In the genomic region with DNA sequence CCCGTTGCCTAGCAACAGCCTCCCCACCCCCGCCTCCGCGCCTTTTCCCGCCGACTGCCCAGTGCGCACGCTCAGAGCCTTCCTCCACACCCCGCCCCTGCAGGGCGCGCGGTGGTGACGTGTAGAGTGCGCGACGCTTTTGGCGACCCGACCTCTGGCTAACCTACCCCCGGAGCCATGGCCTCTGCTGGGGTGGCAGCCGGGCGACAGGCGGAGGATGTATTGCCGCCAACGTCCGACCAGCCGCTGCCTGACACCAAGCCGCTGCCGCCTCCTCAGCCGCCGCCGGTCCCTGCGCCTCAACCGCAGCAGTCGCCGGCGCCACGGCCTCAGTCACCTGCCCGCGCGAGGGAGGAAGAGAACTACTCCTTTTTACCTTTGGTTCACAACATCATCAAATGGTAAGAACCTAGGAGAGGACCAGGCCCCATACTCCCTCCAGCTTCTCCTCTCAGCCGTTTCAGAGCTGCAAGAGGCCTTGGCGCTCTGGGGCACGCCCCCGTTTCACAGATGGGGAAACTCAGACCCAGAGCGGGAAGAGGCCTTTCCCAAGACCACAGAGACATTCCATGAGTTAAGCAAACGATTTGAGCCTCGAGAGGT, we compare ENCODE assay signal across 1 cellular context.
TF ChIP-seq lines count a peak whose summit lies in the region.

A gene with protein sequence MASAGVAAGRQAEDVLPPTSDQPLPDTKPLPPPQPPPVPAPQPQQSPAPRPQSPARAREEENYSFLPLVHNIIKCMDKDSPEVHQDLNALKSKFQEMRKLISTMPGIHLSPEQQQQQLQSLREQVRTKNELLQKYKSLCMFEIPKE (plus strand): TSS at position 136 of the 603 bp plus-strand sequence. CDS start 42 bp downstream, at position 178.

TF ChIP-seq in HepG2, 621 proteins besides CTCF, POLR2A, EP300 and RAD21 (continued from another document and continues in another):
- TF ChIP-seq FOXK1 (CRISPR knock-in tag; IDR thresholded peaks at IDR 0.05; ENCODE audit: borderline replicate concordance, low read depth) (peak; percentile 84; the same call in 1 of the 2 replicates), SIN3B (IDR thresholded peaks at IDR 0.05; ENCODE audit: low read length) (peak; percentile 89), POGZ (CRISPR knock-in tag; IDR thresholded peaks at IDR 0.05) (peak; percentile 92), NFE2L2 (IDR thresholded peaks at IDR 0.05; ENCODE audit: low read length) (no peak), IRX3 (CRISPR knock-in tag; IDR thresholded peaks at IDR 0.05; ENCODE audit: borderline replicate concordance, low read depth) (0 out of 2 replicates have a peak, but pooled peaks have one; percentile 58), NBN (conservative IDR thresholded peaks at IDR 0.05) (no peak), AGO2 (optimal IDR thresholded peaks at IDR 0.05; ENCODE audit: low read depth, low read length) (peak; percentile 19), MAFK (conservative IDR thresholded peaks at IDR 0.05 in 1 of 2, IDR thresholded peaks at IDR 0.05 in 1 of 2; ENCODE audit: low read length in 2 of 2) (no peak), MED13 (CRISPR knock-in tag; IDR thresholded peaks at IDR 0.05) (peak; percentile 83; the same call in 1 of the 2 replicates), RFXAP (CRISPR knock-in tag; IDR thresholded peaks at IDR 0.05; ENCODE audit: borderline replicate concordance) (0 out of 2 replicates have a peak, but pooled peaks have one; percentile 56), POLR2G (IDR thresholded peaks at IDR 0.05; ENCODE audit: low read depth, low read length) (peak; percentile 75), TSC22D2 (CRISPR knock-in tag; IDR thresholded peaks at IDR 0.05; ENCODE audit: borderline replicate concordance) (0 out of 2 replicates have a peak, but pooled peaks have one; percentile 75), ZSCAN12 (CRISPR knock-in tag; IDR thresholded peaks at IDR 0.05) (no peak), HNRNPUL1 (IDR thresholded peaks at IDR 0.05; ENCODE audit: low read depth, low read length) (no peak), NFKB2 (CRISPR knock-in tag; IDR thresholded peaks at IDR 0.05; ENCODE audit: borderline replicate concordance) (peak; percentile 69; the same call in 1 of the 2 replicates), HNRNPK (IDR thresholded peaks at IDR 0.05; ENCODE audit: low read depth, low read length, poor library complexity, severe bottlenecking) (peak; percentile 17), SPEN (CRISPR knock-in tag; IDR thresholded peaks at IDR 0.05; ENCODE audit: low read depth) (peak; percentile 95), RFX5 (IDR thresholded peaks at IDR 0.05; ENCODE audit: low read depth, low read length) (peak; percentile 39; the same call in 1 of the 2 replicates), ZBTB8A (CRISPR knock-in tag; IDR thresholded peaks at IDR 0.05; ENCODE audit: borderline replicate concordance, low read depth) (no peak), CBX5 (CRISPR knock-in tag; IDR thresholded peaks at IDR 0.05; ENCODE audit: borderline replicate concordance) (0 out of 2 replicates have a peak, but pooled peaks have one; percentile 64), ZNF607 (CRISPR knock-in tag; IDR thresholded peaks at IDR 0.05; ENCODE audit: borderline replicate concordance) (peak; percentile 64; the same call in 1 of the 2 replicates), ZNF329 (CRISPR knock-in tag; IDR thresholded peaks at IDR 0.05; ENCODE audit: low read depth) (peak; percentile 79; the same call in 1 of the 2 replicates), RFX3 (CRISPR knock-in tag; IDR thresholded peaks at IDR 0.05) (peak; percentile 65; the same call in 1 of the 2 replicates), SP2 (CRISPR knock-in tag; IDR thresholded peaks at IDR 0.05) (peak; percentile 39; the same call in 1 of the 2 replicates), ZNF839 (CRISPR knock-in tag; IDR thresholded peaks at IDR 0.05; ENCODE audit: borderline replicate concordance) (peak; percentile 88; the same call in 1 of the 2 replicates), SMAD9 (CRISPR knock-in tag; IDR thresholded peaks at IDR 0.05) (no peak), NCOR1 (IDR thresholded peaks at IDR 0.05; ENCODE audit: borderline replicate concordance, low read length) (no peak), TMF1 (CRISPR knock-in tag; IDR thresholded peaks at IDR 0.05; ENCODE audit: low read depth) (peak; percentile 78; the same call in 1 of the 2 replicates), ZBTB3 (CRISPR knock-in tag; IDR thresholded peaks at IDR 0.05; ENCODE audit: borderline replicate concordance, low read depth) (no peak)
- TF ChIP-seq, protein P1, sequence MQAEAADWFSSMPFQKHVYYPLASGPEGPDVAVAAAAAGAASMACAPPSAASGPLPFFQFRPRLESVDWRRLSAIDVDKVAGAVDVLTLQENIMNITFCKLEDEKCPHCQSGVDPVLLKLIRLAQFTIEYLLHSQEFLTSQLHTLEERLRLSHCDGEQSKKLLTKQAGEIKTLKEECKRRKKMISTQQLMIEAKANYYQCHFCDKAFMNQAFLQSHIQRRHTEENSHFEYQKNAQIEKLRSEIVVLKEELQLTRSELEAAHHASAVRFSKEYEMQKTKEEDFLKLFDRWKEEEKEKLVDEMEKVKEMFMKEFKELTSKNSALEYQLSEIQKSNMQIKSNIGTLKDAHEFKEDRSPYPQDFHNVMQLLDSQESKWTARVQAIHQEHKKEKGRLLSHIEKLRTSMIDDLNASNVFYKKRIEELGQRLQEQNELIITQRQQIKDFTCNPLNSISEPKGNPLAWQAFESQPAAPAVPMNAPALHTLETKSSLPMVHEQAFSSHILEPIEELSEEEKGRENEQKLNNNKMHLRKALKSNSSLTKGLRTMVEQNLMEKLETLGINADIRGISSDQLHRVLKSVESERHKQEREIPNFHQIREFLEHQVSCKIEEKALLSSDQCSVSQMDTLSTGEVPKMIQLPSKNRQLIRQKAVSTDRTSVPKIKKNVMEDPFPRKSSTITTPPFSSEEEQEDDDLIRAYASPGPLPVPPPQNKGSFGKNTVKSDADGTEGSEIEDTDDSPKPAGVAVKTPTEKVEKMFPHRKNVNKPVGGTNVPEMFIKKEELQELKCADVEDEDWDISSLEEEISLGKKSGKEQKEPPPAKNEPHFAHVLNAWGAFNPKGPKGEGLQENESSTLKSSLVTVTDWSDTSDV (CRISPR knock-in tag; IDR thresholded peaks at IDR 0.05): peak; percentile 41; the same call in 1 of the 2 replicates
- TF ChIP-seq, protein P2, sequence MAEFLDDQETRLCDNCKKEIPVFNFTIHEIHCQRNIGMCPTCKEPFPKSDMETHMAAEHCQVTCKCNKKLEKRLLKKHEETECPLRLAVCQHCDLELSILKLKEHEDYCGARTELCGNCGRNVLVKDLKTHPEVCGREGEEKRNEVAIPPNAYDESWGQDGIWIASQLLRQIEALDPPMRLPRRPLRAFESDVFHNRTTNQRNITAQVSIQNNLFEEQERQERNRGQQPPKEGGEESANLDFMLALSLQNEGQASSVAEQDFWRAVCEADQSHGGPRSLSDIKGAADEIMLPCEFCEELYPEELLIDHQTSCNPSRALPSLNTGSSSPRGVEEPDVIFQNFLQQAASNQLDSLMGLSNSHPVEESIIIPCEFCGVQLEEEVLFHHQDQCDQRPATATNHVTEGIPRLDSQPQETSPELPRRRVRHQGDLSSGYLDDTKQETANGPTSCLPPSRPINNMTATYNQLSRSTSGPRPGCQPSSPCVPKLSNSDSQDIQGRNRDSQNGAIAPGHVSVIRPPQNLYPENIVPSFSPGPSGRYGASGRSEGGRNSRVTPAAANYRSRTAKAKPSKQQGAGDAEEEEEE (CRISPR knock-in tag; IDR thresholded peaks at IDR 0.05; ENCODE audit: borderline replicate concordance): no peak
- TF ChIP-seq, protein P3, sequence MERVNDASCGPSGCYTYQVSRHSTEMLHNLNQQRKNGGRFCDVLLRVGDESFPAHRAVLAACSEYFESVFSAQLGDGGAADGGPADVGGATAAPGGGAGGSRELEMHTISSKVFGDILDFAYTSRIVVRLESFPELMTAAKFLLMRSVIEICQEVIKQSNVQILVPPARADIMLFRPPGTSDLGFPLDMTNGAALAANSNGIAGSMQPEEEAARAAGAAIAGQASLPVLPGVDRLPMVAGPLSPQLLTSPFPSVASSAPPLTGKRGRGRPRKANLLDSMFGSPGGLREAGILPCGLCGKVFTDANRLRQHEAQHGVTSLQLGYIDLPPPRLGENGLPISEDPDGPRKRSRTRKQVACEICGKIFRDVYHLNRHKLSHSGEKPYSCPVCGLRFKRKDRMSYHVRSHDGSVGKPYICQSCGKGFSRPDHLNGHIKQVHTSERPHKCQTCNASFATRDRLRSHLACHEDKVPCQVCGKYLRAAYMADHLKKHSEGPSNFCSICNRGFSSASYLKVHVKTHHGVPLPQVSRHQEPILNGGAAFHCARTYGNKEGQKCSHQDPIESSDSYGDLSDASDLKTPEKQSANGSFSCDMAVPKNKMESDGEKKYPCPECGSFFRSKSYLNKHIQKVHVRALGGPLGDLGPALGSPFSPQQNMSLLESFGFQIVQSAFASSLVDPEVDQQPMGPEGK (CRISPR knock-in tag; IDR thresholded peaks at IDR 0.05): peak; percentile 62
- TF ChIP-seq, protein P4, sequence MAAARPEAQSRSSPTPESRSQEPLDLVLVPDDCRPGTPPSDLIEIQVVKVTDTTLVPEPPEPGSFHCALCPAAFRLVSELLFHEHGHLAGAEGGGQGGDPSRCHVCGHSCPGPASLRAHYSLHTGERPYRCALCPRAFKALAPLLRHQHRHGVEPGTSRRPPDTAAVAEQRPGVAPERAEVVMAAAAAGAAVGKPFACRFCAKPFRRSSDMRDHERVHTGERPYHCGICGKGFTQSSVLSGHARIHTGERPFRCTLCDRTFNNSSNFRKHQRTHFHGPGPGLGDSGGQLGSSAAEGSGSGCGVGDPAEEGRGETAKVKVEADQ (CRISPR knock-in tag; IDR thresholded peaks at IDR 0.05; ENCODE audit: borderline replicate concordance): peak; percentile 60; the same call in 1 of the 2 replicates
- TF ChIP-seq, protein P5, sequence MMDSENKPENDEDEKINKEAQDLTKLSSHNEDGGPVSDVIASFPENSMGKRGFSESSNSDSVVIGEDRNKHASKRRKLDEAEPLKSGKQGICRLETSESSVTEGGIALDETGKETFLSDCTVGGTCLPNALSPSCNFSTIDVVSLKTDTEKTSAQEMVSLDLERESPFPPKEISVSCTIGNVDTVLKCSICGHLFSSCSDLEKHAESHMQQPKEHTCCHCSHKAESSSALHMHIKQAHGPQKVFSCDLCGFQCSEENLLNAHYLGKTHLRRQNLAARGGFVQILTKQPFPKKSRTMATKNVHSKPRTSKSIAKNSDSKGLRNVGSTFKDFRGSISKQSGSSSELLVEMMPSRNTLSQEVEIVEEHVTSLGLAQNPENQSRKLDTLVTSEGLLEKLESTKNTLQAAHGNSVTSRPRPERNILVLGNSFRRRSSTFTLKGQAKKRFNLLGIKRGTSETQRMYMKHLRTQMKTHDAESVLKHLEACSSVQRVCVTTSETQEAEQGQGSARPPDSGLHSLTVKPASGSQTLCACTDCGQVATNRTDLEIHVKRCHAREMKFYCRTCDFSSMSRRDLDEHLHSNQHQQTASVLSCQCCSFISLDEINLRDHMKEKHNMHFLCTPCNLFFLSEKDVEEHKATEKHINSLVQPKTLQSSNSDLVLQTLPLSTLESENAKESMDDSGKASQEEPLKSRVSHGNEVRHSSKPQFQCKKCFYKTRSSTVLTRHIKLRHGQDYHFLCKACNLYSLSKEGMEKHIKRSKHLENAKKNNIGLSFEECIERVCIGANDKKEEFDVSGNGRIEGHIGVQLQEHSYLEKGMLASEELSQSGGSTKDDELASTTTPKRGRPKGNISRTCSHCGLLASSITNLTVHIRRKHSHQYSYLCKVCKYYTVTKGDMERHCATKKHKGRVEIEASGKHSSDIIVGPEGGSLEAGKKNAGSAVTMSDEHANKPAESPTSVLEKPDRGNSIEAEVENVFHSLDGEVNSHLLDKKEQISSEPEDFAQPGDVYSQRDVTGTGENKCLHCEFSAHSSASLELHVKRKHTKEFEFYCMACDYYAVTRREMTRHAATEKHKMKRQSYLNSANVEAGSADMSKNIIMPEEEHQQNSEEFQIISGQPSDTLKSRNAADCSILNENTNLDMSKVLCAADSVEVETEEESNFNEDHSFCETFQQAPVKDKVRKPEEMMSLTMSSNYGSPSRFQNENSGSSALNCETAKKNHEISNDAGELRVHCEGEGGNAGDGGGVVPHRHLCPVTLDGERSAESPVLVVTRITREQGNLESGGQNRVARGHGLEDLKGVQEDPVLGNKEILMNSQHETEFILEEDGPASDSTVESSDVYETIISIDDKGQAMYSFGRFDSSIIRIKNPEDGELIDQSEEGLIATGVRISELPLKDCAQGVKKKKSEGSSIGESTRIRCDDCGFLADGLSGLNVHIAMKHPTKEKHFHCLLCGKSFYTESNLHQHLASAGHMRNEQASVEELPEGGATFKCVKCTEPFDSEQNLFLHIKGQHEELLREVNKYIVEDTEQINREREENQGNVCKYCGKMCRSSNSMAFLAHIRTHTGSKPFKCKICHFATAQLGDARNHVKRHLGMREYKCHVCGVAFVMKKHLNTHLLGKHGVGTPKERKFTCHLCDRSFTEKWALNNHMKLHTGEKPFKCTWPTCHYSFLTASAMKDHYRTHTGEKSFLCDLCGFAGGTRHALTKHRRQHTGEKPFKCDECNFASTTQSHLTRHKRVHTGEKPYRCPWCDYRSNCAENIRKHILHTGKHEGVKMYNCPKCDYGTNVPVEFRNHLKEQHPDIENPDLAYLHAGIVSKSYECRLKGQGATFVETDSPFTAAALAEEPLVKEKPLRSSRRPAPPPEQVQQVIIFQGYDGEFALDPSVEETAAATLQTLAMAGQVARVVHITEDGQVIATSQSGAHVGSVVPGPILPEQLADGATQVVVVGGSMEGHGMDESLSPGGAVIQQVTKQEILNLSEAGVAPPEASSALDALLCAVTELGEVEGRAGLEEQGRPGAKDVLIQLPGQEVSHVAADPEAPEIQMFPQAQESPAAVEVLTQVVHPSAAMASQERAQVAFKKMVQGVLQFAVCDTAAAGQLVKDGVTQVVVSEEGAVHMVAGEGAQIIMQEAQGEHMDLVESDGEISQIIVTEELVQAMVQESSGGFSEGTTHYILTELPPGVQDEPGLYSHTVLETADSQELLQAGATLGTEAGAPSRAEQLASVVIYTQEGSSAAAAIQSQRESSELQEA (CRISPR knock-in tag; IDR thresholded peaks at IDR 0.05; ENCODE audit: not compliant biosample characterization): peak; percentile 68
- TF ChIP-seq, protein P6, sequence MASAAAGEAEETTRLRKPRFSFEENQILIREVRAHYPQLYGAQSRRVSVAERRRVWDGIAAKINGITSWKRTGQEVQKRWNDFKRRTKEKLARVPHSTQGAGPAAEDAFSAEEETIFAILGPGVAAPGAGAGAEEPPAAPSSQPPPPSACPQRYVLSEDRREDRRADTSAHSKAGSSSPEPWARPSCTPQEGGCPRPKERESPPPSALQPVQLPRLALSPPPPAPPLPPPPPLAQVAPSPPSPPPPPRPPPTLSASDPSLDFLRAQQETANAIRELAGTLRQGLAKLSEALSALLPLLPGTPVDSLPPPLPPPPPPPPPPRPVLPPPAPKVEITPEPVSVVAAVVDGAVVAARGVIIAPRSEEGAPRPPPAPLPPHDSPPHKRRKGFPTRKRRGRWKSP (CRISPR knock-in tag; IDR thresholded peaks at IDR 0.05): 0 out of 2 replicates have a peak, but pooled peaks have one; percentile 66
- TF ChIP-seq, protein P7, sequence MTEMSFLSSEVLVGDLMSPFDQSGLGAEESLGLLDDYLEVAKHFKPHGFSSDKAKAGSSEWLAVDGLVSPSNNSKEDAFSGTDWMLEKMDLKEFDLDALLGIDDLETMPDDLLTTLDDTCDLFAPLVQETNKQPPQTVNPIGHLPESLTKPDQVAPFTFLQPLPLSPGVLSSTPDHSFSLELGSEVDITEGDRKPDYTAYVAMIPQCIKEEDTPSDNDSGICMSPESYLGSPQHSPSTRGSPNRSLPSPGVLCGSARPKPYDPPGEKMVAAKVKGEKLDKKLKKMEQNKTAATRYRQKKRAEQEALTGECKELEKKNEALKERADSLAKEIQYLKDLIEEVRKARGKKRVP (CRISPR knock-in tag; IDR thresholded peaks at IDR 0.05): peak in 1 of 2 experiments; percentile 41; a peak in 1 of 4 replicates
